1 cellular context compared by ENCODE assay signal in the genomic region with DNA sequence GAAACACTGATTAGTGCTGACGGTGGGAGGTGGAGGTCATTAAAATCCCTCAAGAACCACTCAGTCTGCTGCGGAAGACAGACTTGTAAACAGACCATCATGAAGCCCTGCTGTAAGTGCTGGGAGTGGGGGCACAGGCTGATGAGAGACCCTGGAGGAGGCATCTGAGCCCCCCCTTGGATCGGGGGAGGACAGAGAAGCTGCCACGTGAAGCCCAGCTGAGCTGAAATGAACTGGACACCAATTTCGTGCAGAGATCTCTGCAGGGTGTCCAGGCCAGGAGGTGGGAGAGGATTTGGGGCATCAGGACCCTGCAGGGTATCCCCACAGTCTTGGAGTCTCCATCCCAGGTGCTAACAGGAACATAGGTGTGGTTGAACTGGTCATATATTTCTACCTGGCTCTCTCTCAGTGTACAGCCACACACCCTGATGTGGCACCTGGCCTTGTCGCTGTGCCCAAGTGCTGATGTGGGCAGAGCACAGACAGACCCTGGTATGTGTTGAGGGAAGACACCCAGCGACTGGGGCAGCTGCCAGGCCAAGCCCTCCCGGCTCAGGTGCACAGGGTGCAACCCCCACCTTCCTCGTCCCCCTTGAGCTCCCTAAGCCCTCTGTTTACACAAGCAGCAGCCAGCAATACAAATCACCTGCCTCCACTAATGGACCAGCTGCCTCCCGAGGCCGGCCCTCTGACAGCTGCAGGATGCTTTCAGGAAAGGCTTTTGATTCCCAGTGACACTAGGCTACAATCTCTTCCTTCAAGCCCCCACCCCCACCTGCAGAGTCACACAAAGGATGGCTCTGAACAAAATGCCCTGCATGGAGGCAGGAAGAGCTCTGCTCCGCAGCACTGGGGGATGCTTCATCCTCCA.
TF ChIP-seq lines count a peak whose summit lies in the region.

No MANE protein-coding gene starts in this region.

TF ChIP-seq in GM23338, 12 proteins besides CTCF, POLR2A, EP300 and RAD21 (continued from another document):
- TF ChIP-seq, protein P1, sequence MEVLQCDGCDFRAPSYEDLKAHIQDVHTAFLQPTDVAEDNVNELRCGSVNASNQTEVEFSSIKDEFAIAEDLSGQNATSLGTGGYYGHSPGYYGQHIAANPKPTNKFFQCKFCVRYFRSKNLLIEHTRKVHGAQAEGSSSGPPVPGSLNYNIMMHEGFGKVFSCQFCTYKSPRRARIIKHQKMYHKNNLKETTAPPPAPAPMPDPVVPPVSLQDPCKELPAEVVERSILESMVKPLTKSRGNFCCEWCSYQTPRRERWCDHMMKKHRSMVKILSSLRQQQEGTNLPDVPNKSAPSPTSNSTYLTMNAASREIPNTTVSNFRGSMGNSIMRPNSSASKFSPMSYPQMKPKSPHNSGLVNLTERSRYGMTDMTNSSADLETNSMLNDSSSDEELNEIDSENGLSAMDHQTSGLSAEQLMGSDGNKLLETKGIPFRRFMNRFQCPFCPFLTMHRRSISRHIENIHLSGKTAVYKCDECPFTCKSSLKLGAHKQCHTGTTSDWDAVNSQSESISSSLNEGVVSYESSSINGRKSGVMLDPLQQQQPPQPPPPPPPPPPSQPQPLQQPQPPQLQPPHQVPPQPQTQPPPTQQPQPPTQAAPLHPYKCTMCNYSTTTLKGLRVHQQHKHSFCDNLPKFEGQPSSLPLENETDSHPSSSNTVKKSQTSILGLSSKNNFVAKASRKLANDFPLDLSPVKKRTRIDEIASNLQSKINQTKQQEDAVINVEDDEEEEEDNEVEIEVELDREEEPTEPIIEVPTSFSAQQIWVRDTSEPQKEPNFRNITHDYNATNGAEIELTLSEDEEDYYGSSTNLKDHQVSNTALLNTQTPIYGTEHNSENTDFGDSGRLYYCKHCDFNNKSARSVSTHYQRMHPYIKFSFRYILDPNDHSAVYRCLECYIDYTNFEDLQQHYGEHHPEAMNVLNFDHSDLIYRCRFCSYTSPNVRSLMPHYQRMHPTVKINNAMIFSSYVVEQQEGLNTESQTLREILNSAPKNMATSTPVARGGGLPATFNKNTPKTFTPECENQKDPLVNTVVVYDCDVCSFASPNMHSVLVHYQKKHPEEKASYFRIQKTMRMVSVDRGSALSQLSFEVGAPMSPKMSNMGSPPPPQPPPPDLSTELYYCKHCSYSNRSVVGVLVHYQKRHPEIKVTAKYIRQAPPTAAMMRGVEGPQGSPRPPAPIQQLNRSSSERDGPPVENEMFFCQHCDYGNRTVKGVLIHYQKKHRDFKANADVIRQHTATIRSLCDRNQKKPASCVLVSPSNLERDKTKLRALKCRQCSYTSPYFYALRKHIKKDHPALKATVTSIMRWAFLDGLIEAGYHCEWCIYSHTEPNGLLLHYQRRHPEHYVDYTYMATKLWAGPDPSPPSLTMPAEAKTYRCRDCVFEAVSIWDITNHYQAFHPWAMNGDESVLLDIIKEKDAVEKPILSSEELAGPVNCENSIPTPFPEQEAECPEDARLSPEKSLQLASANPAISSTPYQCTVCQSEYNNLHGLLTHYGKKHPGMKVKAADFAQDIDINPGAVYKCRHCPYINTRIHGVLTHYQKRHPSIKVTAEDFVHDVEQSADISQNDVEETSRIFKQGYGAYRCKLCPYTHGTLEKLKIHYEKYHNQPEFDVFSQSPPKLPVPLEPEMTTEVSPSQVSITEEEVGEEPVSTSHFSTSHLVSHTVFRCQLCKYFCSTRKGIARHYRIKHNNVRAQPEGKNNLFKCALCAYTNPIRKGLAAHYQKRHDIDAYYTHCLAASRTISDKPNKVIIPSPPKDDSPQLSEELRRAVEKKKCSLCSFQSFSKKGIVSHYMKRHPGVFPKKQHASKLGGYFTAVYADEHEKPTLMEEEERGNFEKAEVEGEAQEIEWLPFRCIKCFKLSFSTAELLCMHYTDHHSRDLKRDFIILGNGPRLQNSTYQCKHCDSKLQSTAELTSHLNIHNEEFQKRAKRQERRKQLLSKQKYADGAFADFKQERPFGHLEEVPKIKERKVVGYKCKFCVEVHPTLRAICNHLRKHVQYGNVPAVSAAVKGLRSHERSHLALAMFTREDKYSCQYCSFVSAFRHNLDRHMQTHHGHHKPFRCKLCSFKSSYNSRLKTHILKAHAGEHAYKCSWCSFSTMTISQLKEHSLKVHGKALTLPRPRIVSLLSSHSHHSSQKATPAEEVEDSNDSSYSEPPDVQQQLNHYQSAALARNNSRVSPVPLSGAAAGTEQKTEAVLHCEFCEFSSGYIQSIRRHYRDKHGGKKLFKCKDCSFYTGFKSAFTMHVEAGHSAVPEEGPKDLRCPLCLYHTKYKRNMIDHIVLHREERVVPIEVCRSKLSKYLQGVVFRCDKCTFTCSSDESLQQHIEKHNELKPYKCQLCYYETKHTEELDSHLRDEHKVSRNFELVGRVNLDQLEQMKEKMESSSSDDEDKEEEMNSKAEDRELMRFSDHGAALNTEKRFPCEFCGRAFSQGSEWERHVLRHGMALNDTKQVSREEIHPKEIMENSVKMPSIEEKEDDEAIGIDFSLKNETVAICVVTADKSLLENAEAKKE (CRISPR knock-in tag; IDR thresholded peaks at IDR 0.05), result no peak
- TF ChIP-seq EZH2phosphoT487 (IDR thresholded peaks at IDR 0.05; ENCODE audit: unreplicated experiment) (no peak), EZH2 (IDR thresholded peaks at IDR 0.05; ENCODE audit: low read depth, unreplicated experiment) (no peak), STAT1 (IDR thresholded peaks at IDR 0.05; ENCODE audit: unreplicated experiment) (no peak), POLR2AphosphoS5 (IDR thresholded peaks at IDR 0.05; ENCODE audit: low read depth) (no peak)
